Comparison of ENCODE assay signal across 8 cellular contexts in the genomic region with DNA sequence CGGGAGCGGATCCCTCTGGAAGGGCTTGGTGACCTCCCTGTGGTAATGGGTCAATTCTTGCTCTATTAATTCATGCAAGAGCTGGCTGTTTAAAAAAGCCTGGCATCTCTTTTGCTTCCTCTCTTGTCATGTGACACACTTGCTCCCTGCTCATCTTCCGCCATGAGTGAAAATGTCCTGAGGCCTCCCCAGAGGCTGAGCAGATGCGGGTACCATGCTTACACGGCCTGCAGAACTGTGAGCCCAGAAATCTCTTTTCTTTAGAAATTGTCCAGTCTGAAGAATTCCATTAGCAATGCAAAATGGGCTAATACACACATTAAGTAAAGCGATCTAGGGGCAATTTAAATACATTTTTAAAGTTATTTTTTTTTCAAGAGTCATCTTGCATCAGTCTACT.
"Had no signal": no experiment of that assay in that cellular context is flagged by ENCODE, and none has a peak within 500 bp of the region (broad histone marks: within the 10 kb centered on the region; RNA-seq: fewer than 3 reads in every experiment).

No MANE protein-coding gene starts in this region.

- FAIRE-seq: G401.6, GM12878, GM12891, GM12892, GM18507, GM19239 had no signal

- DNase-seq: GDM1, GF-D8 had no signal

- ATAC-seq: GM12878 had no signal

- H3K4me3 ChIP-seq: GM12878 had no signal
